ENCODE assay signal across 21 cellular contexts in genomic region chr16:1550061-1550460, GRCh38. TPM values are rescaled to one million over a fixed set of nuclear protein-coding genes. Genes with fewer than 3 reads are reported as not detected.
A peak's percentile ranks its signal among the peaks of the same experiment; 100 is the strongest.
DNase-seq lines count a peak whose midpoint lies in the region; ATAC-seq and TF ChIP-seq lines count a peak whose summit lies in the region.
"Had no signal": no experiment of that assay in that cellular context is flagged by ENCODE, and none has a peak within 500 bp of the region (broad histone marks: within the 10 kb centered on the region; RNA-seq: fewer than 3 reads in every experiment).

No MANE protein-coding gene starts in this region.

- H3K4me1 ChIP-seq in gastrocnemius medialis = peaks cover 41 to 57% of the 10 kb centered on the region in 2 donors
- peaks cover 5% of the 10 kb centered on the region for H3K4me1 ChIP-seq in colonic mucosa
- H3K4me1 ChIP-seq in mucosa of descending colon (ENCODE audit: low read depth) = no peaks in the 10 kb centered on the region

- no peaks in the 10 kb centered on the region for H3K9me3 Mint-ChIP-seq in T-helper 2 cell treated with Interferon-gamma antibody and Interleukin-4, amounts not matched to agents 5 μg/mL and 100 μg/mL, for 36 hours
- H3K9me3 Mint-ChIP-seq: activated T-helper 2 cell treated with anti-CD3 and anti-CD28 coated beads, Interferon-gamma antibody, Interleukin-2, Interleukin-4, amounts not matched to agents 10 μg/mL and 5 μg/mL and 100 μg/mL, durations not matched to agents 14 hours and 24 hours and 36 hours; T-helper 1 cell treated with Interleukin-12 subunit alpha and Interleukin-12 subunit beta and Interleukin-4 antibody, amounts not matched to agents 30 μg/mL and 1 μg/mL, for 36 hours had no signal

- H3K4me1 Mint-ChIP-seq in T-helper 2 cell treated with Interferon-gamma antibody and Interleukin-4, amounts not matched to agents 5 μg/mL and 100 μg/mL, for 36 hours (ENCODE audit: low read depth) = peaks cover 10% of the 10 kb centered on the region

- peak; percentile 38 for ATAC-seq in Right ventricle myocardium inferior
- peak; percentile 22 to 25 for ATAC-seq in left cardiac atrium
- ATAC-seq in gastrocnemius medialis = peak; percentile 78 to 86
- ATAC-seq in mucosa of descending colon = no peak
- ATAC-seq: sciatic nerve had no signal

- no peak overlapping the region for H3K4me3 ChIP-seq in gastrocnemius medialis
- no peak overlapping the region for H3K4me3 ChIP-seq in colonic mucosa
- no peak overlapping the region for H3K4me3 ChIP-seq in mucosa of descending colon
- H3K4me3 ChIP-seq: GM23248 had no signal

- no peak overlapping the region for H3K9ac ChIP-seq in colonic mucosa (ENCODE audit: low read depth in 2 of 2, low read length in 2 of 2)
- H3K9ac ChIP-seq: GM23248 had no signal

- H3K27me3 Mint-ChIP-seq in T-helper 2 cell treated with Interferon-gamma antibody and Interleukin-4, amounts not matched to agents 5 μg/mL and 100 μg/mL, for 36 hours (ENCODE audit: low read depth) = no peaks in the 10 kb centered on the region
- H3K27me3 Mint-ChIP-seq: CD4-positive, CD25-positive, alpha-beta regulatory T cell had no signal

- H3K9me3 ChIP-seq in gastrocnemius medialis (no peaks in the 10 kb centered on the region), colonic mucosa (no peaks in the 10 kb centered on the region), mucosa of descending colon (no peaks in the 10 kb centered on the region)

- in situ Hi-C loops in gastrocnemius medialis (cut with MboI; ENCODE audit: low sequenced_read_pairs in 4 of 4) = no loop called here

- TF ChIP-seq CTCF in gastrocnemius medialis (IDR thresholded peaks at IDR 0.05 in 4 of 5, conservative IDR thresholded peaks at IDR 0.05 in 1 of 5) = no peak
- no peak for TF ChIP-seq CTCF in colonic mucosa (IDR thresholded peaks at IDR 0.05)
- TF ChIP-seq CTCF in mucosa of descending colon (IDR thresholded peaks at IDR 0.05) = no peak

- H3K27ac ChIP-seq in gastrocnemius medialis = peak overlapping the region; percentile 67 to 90 (median 86)
- H3K27ac ChIP-seq in colonic mucosa = no peak overlapping the region
- H3K27ac ChIP-seq: GM23248 had no signal

- no peak for TF ChIP-seq POLR2A in gastrocnemius medialis (IDR thresholded peaks at IDR 0.05)

- H3K27ac Mint-ChIP-seq in T-helper 2 cell treated with Interferon-gamma antibody and Interleukin-4, amounts not matched to agents 5 μg/mL and 100 μg/mL, for 36 hours = no peak overlapping the region
- H3K27ac Mint-ChIP-seq: activated T-helper 2 cell treated with anti-CD3 and anti-CD28 coated beads, Interferon-gamma antibody, Interleukin-2, Interleukin-4, amounts not matched to agents 10 μg/mL and 5 μg/mL and 100 μg/mL, durations not matched to agents 14 hours and 24 hours and 36 hours; T-helper 1 cell treated with Interleukin-12 subunit alpha and Interleukin-12 subunit beta and Interleukin-4 antibody, amounts not matched to agents 30 μg/mL and 1 μg/mL, for 36 hours had no signal

- no peak for DNase-seq in Right ventricle myocardium inferior (ENCODE audit: missing footprints)
- DNase-seq in cardiac septum (ENCODE audit: low spot score) = no peak
- no peak for DNase-seq in left cardiac atrium
- peak; percentile 56 to 77 for DNase-seq in gastrocnemius medialis
- DNase-seq in colonic mucosa = no peak
- no peak for DNase-seq in dedifferentiated amniotic fluid mesenchymal stem cell (ENCODE audit: extremely low spot score)
- DNase-seq in mucosa of descending colon = no peak
- no peak for DNase-seq in T-helper 2 cell treated with Interferon-gamma antibody and Interleukin-4, amounts not matched to agents 5 μg/mL and 100 μg/mL, for 36 hours (ENCODE audit: low spot score)
- DNase-seq: ACHN; CD4-positive, CD25-positive, alpha-beta regulatory T cell; DMS79 treated with DMSO at 0.1 percent for 48 hours; GM23248; Karpas-422; kidney glomerular epithelial cell; NCI-H1092; NCI-H524; SHP77; stimulated activated CD4-positive, alpha-beta T cell treated with anti-CD3 and anti-CD28 coated beads, Interleukin-2, amount 100 ng/mL, for 24 hours had no signal

- H3K27me3 ChIP-seq in gastrocnemius medialis = no peaks in the 10 kb centered on the region
- H3K27me3 ChIP-seq in colonic mucosa = no peaks in the 10 kb centered on the region

- H3K4me3 Mint-ChIP-seq in T-helper 2 cell treated with Interferon-gamma antibody and Interleukin-4, amounts not matched to agents 5 μg/mL and 100 μg/mL, for 36 hours = no peak overlapping the region
- H3K4me3 Mint-ChIP-seq: T-helper 1 cell treated with Interleukin-12 subunit alpha and Interleukin-12 subunit beta and Interleukin-4 antibody, amounts not matched to agents 30 μg/mL and 1 μg/mL, for 36 hours had no signal

- H3K36me3 Mint-ChIP-seq in T-helper 2 cell treated with Interferon-gamma antibody and Interleukin-4, amounts not matched to agents 5 μg/mL and 100 μg/mL, for 36 hours (ENCODE audit: low read depth) = peaks cover 50% of the 10 kb centered on the region

- H3K36me3 ChIP-seq in gastrocnemius medialis (peaks cover 0 to 10% of the 10 kb centered on the region in 2 donors), colonic mucosa (no peaks in the 10 kb centered on the region), mucosa of descending colon (ENCODE audit: low read depth) (no peaks in the 10 kb centered on the region)

- intact Hi-C loops in Right ventricle myocardium inferior (cut with DNase I) (no loop called here), cardiac septum (cut with DNase I) (loop anchor here (5.0 kb wide), 1 partner anchor 43 kb away; no protein-coding TSS in a partner anchor), left cardiac atrium (cut with DNase I) (no loop called here), gastrocnemius medialis (cut with DNase I; ENCODE audit: low total_unique reads) (no loop called here), colonic mucosa (cut with DNase I) (no loop called here), mucosa of descending colon (cut with DNase I, micrococcal nuclease) (no loop called here)

RNA-seq across cellular contexts. Expression of gene TMEM204, which starts 16.6 kb away (rescaled TPM):
- total RNA-seq in Right ventricle myocardium inferior (30.7 TPM), cardiac septum (19.8 TPM), left cardiac atrium (10 to 100 TPM; 26.7 to 29.4 TPM), gastrocnemius medialis (10 to 100 TPM; 14.7 to 27.7 (median 22.1) TPM), colonic mucosa (1 to 10 TPM; 2.9 to 5.0 TPM), mucosa of descending colon (10 to 100 TPM in 1 of 3 donors, 1 to 10 TPM in 2; 3.4 to 10.3 (median 5.0) TPM)

RNA-seq across cellular contexts. Expression of gene TELO2, which starts 56.9 kb away (rescaled TPM):
- total RNA-seq in Right ventricle myocardium inferior (18.9 TPM), cardiac septum (17.7 TPM), left cardiac atrium (10 to 100 TPM; 17.9 to 22.2 TPM), gastrocnemius medialis (10 to 100 TPM in 2 of 4 donors, 1 to 10 TPM in 2; 2.9 to 11.2 (median 9.8) TPM), colonic mucosa (10 to 100 TPM; 18.4 to 76.0 TPM), mucosa of descending colon (10 to 100 TPM; 32.2 to 41.6 (median 37.8) TPM)

Comparison
In these comparisons a context has a peak if more than half of its experiments do, and no peak if none do; other contexts are left out.
1. DNase-seq: peak in gastrocnemius medialis (2 of 2); none in Right ventricle myocardium inferior (single experiment), cardiac septum (single experiment), left cardiac atrium (single experiment), colonic mucosa (single experiment), dedifferentiated amniotic fluid mesenchymal stem cell (single experiment), mucosa of descending colon (0 of 3) and T-helper 2 cell treated with Interferon-gamma antibody and Interleukin-4, amounts not matched to agents 5 μg/mL and 100 μg/mL, for 36 hours (single experiment).